Comparison of ENCODE assay signal across 23 cellular contexts in the genomic region with DNA sequence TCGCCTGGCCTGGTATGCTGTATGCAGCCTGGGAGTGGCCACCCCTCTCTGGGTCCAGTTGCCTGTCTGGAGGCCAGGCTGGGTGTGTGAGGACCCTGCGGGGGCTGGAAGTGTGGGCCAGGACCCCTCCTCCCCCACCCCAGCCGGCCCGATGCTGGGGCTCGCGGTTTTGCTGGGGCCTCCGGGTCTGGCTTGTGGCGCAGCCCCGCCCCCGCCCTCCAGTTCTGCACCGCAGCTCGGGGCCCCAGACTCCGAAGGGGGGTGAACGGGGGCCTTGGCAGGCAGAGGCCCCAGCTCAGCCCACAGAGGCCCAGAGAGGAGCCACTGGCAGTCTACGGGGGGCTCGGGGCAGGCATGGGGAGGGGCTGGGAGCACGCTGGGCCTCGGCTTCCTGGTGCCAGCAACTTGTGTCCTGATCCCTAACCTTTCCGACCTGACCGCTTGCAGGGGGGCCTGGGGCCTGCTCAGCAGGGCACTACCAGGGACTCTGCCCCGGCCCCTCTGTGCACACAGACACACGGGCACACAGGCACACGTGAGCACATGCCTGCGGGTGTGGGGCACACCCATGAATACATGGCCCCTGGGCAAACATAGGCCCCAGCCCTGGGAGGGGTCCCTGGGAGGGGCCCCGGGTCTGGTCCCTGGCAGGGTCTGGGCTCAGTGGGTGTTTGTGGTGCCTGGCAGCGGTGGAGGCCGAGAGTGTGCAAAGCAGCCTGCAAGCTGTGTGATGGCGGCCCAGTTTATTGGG. TPM values are rescaled to one million over a fixed set of nuclear protein-coding genes. Genes with fewer than 3 reads are reported as not detected.
DNase-seq lines count a peak whose midpoint lies in the region; ATAC-seq and TF ChIP-seq lines count a peak whose summit lies in the region.
"Had no signal": no experiment of that assay in that cellular context is flagged by ENCODE, and none has a peak within 500 bp of the region (broad histone marks: within the 10 kb centered on the region; RNA-seq: fewer than 3 reads in every experiment).

No MANE protein-coding gene starts in this region.

- H3K4me3 ChIP-seq in body of pancreas = no peak overlapping the region
- H3K4me3 ChIP-seq: heart right ventricle, testis had no signal

- TF ChIP-seq CTCF in body of pancreas (IDR thresholded peaks at IDR 0.05) = no peak

- peaks cover 2% of the 10 kb centered on the region for H3K4me1 Mint-ChIP-seq in activated T-cell treated with anti-CD3 and anti-CD28 coated beads, Interleukin-2, amount 50 U/mL, for 4 hours (ENCODE audit: low read depth)

- no peak for DNase-seq in activated T-cell treated with anti-CD3 and anti-CD28 coated beads, Interleukin-2, amount 50 U/mL, for 4 hours
- DNase-seq in activated T-cell treated with anti-CD3 and anti-CD28 coated beads, Interleukin-2, amount 50 U/mL, for 1 hour = no peak
- peak; percentile 36 to 70 for DNase-seq in NOMO-1 (lab: John Stamatoyannopoulos, UW; ENCODE audit: unreplicated experiment in 2 of 2)
- no peak for DNase-seq in body of pancreas
- DNase-seq in NCI-H2171 (lab: John Stamatoyannopoulos, UW) = no peak
- DNase-seq in NCI-H2107 (lab: John Stamatoyannopoulos, UW) = no peak
- DNase-seq: activated effector memory CD4-positive, alpha-beta T cell treated with anti-CD3 and anti-CD28 coated beads, Interleukin-2, amount 50 U/mL, for 16 hours; DMS153; effector memory CD4-positive, alpha-beta T cell; heart right ventricle; islet precursor cell; mammary epithelial cell; natural killer cell; NCI-H2029 treated with DMSO at 0.1 percent for 48 hours; NCI-H510A; SHP77; small intestine; testis had no signal

- H3K36me3 Mint-ChIP-seq in activated T-cell treated with anti-CD3 and anti-CD28 coated beads, Interleukin-2, amount 50 U/mL, for 4 hours (ENCODE audit: insufficient read depth) = no peaks in the 10 kb centered on the region
- H3K36me3 Mint-ChIP-seq: natural killer cell, WTC11 had no signal

- peak overlapping the region in 3 of 4 donors; percentile 85 to 93 (median 90) for H3K27ac ChIP-seq in body of pancreas
- H3K27ac ChIP-seq: heart right ventricle, testis had no signal

- 68% methylated on average over 15 of the region's 28 CpGs; no CpG with 5 or more reads in 1 of the 2 donors for WGBS in body of pancreas, 2 donors

- intact Hi-C loops in body of pancreas (cut with DNase I) = no loop called here

- no peak for TF ChIP-seq POLR2A in body of pancreas (IDR thresholded peaks at IDR 0.05)

- no peaks in the 10 kb centered on the region for H3K27me3 ChIP-seq in body of pancreas
- H3K27me3 ChIP-seq: testis had no signal

- no peaks in the 10 kb centered on the region for H3K9me3 ChIP-seq in body of pancreas
- H3K9me3 ChIP-seq: heart right ventricle, testis had no signal

- ATAC-seq in activated T-cell treated with anti-CD3 and anti-CD28 coated beads, Interleukin-2, amount 50 U/mL, for 4 hours = peak; percentile 38 to 44
- no peak for ATAC-seq in body of pancreas
- no peak for ATAC-seq in HG02642 (IDR thresholded peaks at IDR 0.05; ENCODE audit: poor library complexity, unreplicated experiment)
- ATAC-seq in GM18858 (IDR thresholded peaks at IDR 0.05; ENCODE audit: unreplicated experiment) = no peak
- ATAC-seq: heart right ventricle, WTC11 had no signal

- no peaks in the 10 kb centered on the region for H3K36me3 ChIP-seq in body of pancreas (replicated peaks in 1 of 2; ENCODE audit: insufficient read depth in 1 of 2, low read depth in 2 of 2)
- H3K36me3 ChIP-seq: heart right ventricle had no signal

- H3K9me3 Mint-ChIP-seq in activated T-cell treated with anti-CD3 and anti-CD28 coated beads, Interleukin-2, amount 50 U/mL, for 4 hours = no peaks in the 10 kb centered on the region
- H3K9me3 Mint-ChIP-seq: natural killer cell; T-helper 1 cell treated with Interleukin-12 subunit alpha and Interleukin-12 subunit beta and Interleukin-4 antibody, amounts not matched to agents 30 μg/mL and 1 μg/mL, for 36 hours; WTC11 had no signal

- H3K4me1 ChIP-seq in body of pancreas = peaks cover 83% of the 10 kb centered on the region

- peaks cover 9% of the 10 kb centered on the region for H3K27me3 Mint-ChIP-seq in activated T-cell treated with anti-CD3 and anti-CD28 coated beads, Interleukin-2, amount 50 U/mL, for 4 hours (ENCODE audit: low read depth)
- H3K27me3 Mint-ChIP-seq: progenitor cell of endocrine pancreas had no signal

- H3K4me3 Mint-ChIP-seq in activated T-cell treated with anti-CD3 and anti-CD28 coated beads, Interleukin-2, amount 50 U/mL, for 4 hours = no peak overlapping the region
- H3K4me3 Mint-ChIP-seq: natural killer cell; T-helper 1 cell treated with Interleukin-12 subunit alpha and Interleukin-12 subunit beta and Interleukin-4 antibody, amounts not matched to agents 30 μg/mL and 1 μg/mL, for 36 hours; WTC11 had no signal

RNA-seq across cellular contexts. Expression of gene FGFR3, which starts 21.4 kb away (rescaled TPM):
- under 1 TPM; 0.08 to 0.30 (median 0.29) TPM for total RNA-seq in activated T-cell treated with anti-CD3 and anti-CD28 coated beads, Interleukin-2, amount 50 U/mL, for 4 hours
- total RNA-seq in body of pancreas = 100 to 1,000 TPM; 114 to 196 TPM
- total RNA-seq: natural killer cell had no signal

RNA-seq across cellular contexts. Expression of gene TACC3, which starts 50.4 kb away (rescaled TPM):
- total RNA-seq in activated T-cell treated with anti-CD3 and anti-CD28 coated beads, Interleukin-2, amount 50 U/mL, for 4 hours = 10 to 100 TPM; 53.1 to 75.0 (median 69.3) TPM
- total RNA-seq in body of pancreas = 1 to 10 TPM; 5.7 to 8.9 TPM

RNA-seq across cellular contexts. Expression of gene TMEM129, which starts 50.6 kb away (rescaled TPM):
- 10 to 100 TPM; 17.4 to 21.8 (median 17.6) TPM for total RNA-seq in activated T-cell treated with anti-CD3 and anti-CD28 coated beads, Interleukin-2, amount 50 U/mL, for 4 hours
- 10 to 100 TPM; 26.7 to 53.1 TPM for total RNA-seq in body of pancreas

RNA-seq across cellular contexts. Expression of gene SLBP, which starts 59.6 kb away (rescaled TPM):
- 100 to 1,000 TPM; 131 to 171 (median 147) TPM for total RNA-seq in activated T-cell treated with anti-CD3 and anti-CD28 coated beads, Interleukin-2, amount 50 U/mL, for 4 hours
- 10 to 100 TPM; 23.7 to 26.2 TPM for total RNA-seq in body of pancreas

Comparison
In these comparisons a context has a peak if more than half of its experiments do, and no peak if none do; other contexts are left out.
1. ATAC-seq: peak in activated T-cell treated with anti-CD3 and anti-CD28 coated beads, Interleukin-2, amount 50 U/mL, for 4 hours (2 of 2); none in body of pancreas (single experiment), HG02642 (single experiment) and GM18858 (single experiment).
2. DNase-seq: peak in NOMO-1 (2 of 2); none in activated T-cell treated with anti-CD3 and anti-CD28 coated beads, Interleukin-2, amount 50 U/mL, for 4 hours (single experiment), activated T-cell treated with anti-CD3 and anti-CD28 coated beads, Interleukin-2, amount 50 U/mL, for 1 hour (single experiment), body of pancreas (0 of 4), NCI-H2171 (single experiment) and NCI-H2107 (single experiment).
3. RNA of gene FGFR3, which starts 21.4 kb away (total RNA-seq): 114 to 196 TPM in body of pancreas; 0.08 to 0.30 TPM in activated T-cell treated with anti-CD3 and anti-CD28 coated beads, Interleukin-2, amount 50 U/mL, for 4 hours; every median in the first group is over 10 times any median in the second.
4. RNA of gene TACC3, which starts 50.4 kb away (total RNA-seq): 53.1 to 75.0 TPM in activated T-cell treated with anti-CD3 and anti-CD28 coated beads, Interleukin-2, amount 50 U/mL, for 4 hours; 5.7 to 8.9 TPM in body of pancreas; every median in the first group is over 4 times any median in the second.